In genomic region chr3:49867400-49867799, GRCh38 we compare ENCODE assay signal across 23 cellular contexts. TPM values are rescaled to one million over a fixed set of nuclear protein-coding genes. Genes with fewer than 3 reads are reported as not detected.
"Had no signal": no experiment of that assay in that cellular context is flagged by ENCODE, and none has a peak within 500 bp of the region (broad histone marks: within the 10 kb centered on the region; RNA-seq: fewer than 3 reads in every experiment).

No MANE protein-coding gene starts in this region.

- H3K9me3 ChIP-seq: adrenal gland, left ventricle myocardium inferior, stomach, testis, upper lobe of right lung had no signal

- H3K4me2 ChIP-seq: smooth muscle cell had no signal

- ATAC-seq: activated T-cell treated with anti-CD3 and anti-CD28 coated beads, Interleukin-2, amount 50 U/mL, for 4 hours had no signal

- H3K27ac ChIP-seq: adrenal gland, cardiac muscle cell, left ventricle myocardium inferior, stomach, testis, upper lobe of right lung had no signal

- H3K9me3 Mint-ChIP-seq: activated naive CD4-positive, alpha-beta T cell treated with anti-CD3 and anti-CD28 coated beads, Interleukin-2, amount 10 ng/mL, durations not matched to agents 7 days and 5 days; activated T-cell treated with anti-CD3 and anti-CD28 coated beads, Interleukin-2, amount 50 U/mL, for 4 hours; stimulated activated effector memory CD8-positive, alpha-beta T cell treated with anti-CD3 and anti-CD28 coated beads, Interleukin-12 subunit alpha, Interleukin-12 subunit beta, amount 100 ng/mL, for 72 hours had no signal

- H3K4me3 ChIP-seq: adrenal gland, cardiac muscle cell, left ventricle myocardium inferior, smooth muscle cell, stomach, testis, upper lobe of right lung had no signal

- H3K4me3 Mint-ChIP-seq: activated naive CD4-positive, alpha-beta T cell treated with anti-CD3 and anti-CD28 coated beads, Interleukin-2, amount 10 ng/mL, durations not matched to agents 7 days and 5 days; activated T-cell treated with anti-CD3 and anti-CD28 coated beads, Interleukin-2, amount 50 U/mL, for 4 hours; stimulated activated effector memory CD8-positive, alpha-beta T cell treated with anti-CD3 and anti-CD28 coated beads, Interleukin-12 subunit alpha, Interleukin-12 subunit beta, amount 100 ng/mL, for 72 hours had no signal

- DNase-seq: activated CD4-positive, alpha-beta T cell treated with anti-CD3 and anti-CD28 coated beads, Interleukin-2, amount 50 U/mL, for 1 hour; activated CD4-positive, CD25-positive, alpha-beta regulatory T cell treated with anti-CD3 and anti-CD28 coated beads, Interleukin-2, amount 50 U/mL, for 72 hours; activated CD8-positive, alpha-beta memory T cell treated with anti-CD3 and anti-CD28 coated beads, Interleukin-2, amount 50 U/mL, for 4 hours; activated T-cell treated with anti-CD3 and anti-CD28 coated beads, Interleukin-2, amount 50 U/mL, for 4 hours; foreskin melanocyte; hypothalamus; left ventricle myocardium inferior; naive B cell; stimulated activated CD4-positive, alpha-beta T cell treated with anti-CD3 and anti-CD28 coated beads, Interleukin-4, amount 100 ng/mL, for 1 hour; stomach; upper lobe of right lung had no signal

- H3K27me3 ChIP-seq: testis had no signal

- H3K4me1 Mint-ChIP-seq: activated naive CD4-positive, alpha-beta T cell treated with anti-CD3 and anti-CD28 coated beads, Interleukin-2, amount 10 ng/mL, durations not matched to agents 7 days and 5 days had no signal

- H3K27ac Mint-ChIP-seq: activated naive CD4-positive, alpha-beta T cell treated with anti-CD3 and anti-CD28 coated beads, Interleukin-2, amount 10 ng/mL, durations not matched to agents 7 days and 5 days; stimulated activated effector memory CD8-positive, alpha-beta T cell treated with anti-CD3 and anti-CD28 coated beads, Interleukin-12 subunit alpha, Interleukin-12 subunit beta, amount 100 ng/mL, for 72 hours had no signal

- H3K36me3 ChIP-seq: adrenal gland, cardiac muscle cell, left ventricle myocardium inferior, stomach, upper lobe of right lung had no signal

- H3K36me3 Mint-ChIP-seq: activated naive CD4-positive, alpha-beta T cell treated with anti-CD3 and anti-CD28 coated beads, Interleukin-2, amount 10 ng/mL, durations not matched to agents 7 days and 5 days; naive B cell; stimulated activated effector memory CD8-positive, alpha-beta T cell treated with anti-CD3 and anti-CD28 coated beads, Interleukin-12 subunit alpha, Interleukin-12 subunit beta, amount 100 ng/mL, for 72 hours had no signal

RNA-seq across cellular contexts. Expression of gene CAMKV, which starts 2.3 kb away (rescaled TPM):
- total RNA-seq: chondrocyte; epithelial cell of proximal tubule; fibroblast of lung; left ventricle myocardium inferior; mononuclear cell; sciatic nerve; smooth muscle cell; T-helper 1 cell treated with Interleukin-12 subunit alpha and Interleukin-12 subunit beta and Interleukin-4 antibody, amounts not matched to agents 30 ng/mL and 1 ng/mL, for 36 hours; upper lobe of right lung had no signal
